Comparison of ENCODE assay signal across 1 cellular context in the genomic region with DNA sequence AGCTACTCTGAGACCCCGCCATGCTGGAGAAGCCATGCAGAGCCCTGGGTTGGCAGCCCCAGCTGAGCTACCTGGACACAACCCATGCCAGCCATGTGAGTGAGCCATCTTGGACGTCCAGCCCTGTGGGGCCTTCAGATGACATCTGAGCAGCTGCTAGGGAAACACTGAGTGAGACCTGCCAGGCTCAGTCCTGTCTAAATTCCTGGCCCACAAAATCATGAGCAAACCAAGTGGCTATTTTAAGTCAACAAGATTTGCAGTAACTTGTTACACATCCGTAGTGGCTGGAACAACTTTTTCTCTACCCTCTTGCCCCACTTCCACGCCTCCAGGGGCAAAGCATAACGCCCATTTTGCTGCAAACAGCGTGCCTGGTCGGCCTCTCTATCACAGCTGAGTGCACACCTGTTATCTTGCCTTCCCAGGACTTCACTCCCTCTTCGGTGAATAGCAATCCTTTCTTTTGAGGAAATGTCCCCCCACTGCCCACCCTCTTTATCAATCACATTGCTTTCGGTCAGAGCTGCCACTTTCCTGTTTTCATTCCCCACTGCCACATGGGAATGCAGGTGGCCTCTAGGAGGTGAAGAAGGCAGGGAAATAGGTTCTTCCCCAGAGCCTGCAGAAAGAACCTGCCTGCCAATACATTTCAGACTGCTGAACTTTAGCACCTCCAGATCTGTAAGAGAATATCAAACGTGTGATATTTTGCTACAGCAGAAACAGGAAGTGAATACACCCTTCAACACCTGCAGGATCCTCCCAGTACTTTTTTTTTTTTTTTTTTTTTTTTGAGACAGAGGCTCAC.
A peak's percentile ranks its signal among the peaks of the same experiment; 100 is the strongest.
TF ChIP-seq lines count a peak whose summit lies in the region.

No MANE protein-coding gene starts in this region.

TF ChIP-seq in GM12878, 131 proteins besides CTCF, POLR2A, EP300 and RAD21 (continued from another document and continues in another):
- no peak for TF ChIP-seq E4F1 (IDR thresholded peaks at IDR 0.05; ENCODE audit: borderline replicate concordance, partially characterized antibody)
- no peak for TF ChIP-seq BRCA1 (IDR thresholded peaks at IDR 0.05; ENCODE audit: low read depth, low read length)
- TF ChIP-seq JUND (IDR thresholded peaks at IDR 0.05; ENCODE audit: low read depth, low read length): no peak
- no peak for TF ChIP-seq ZBTB40 (IDR thresholded peaks at IDR 0.05; ENCODE audit: borderline replicate concordance)
- no peak for TF ChIP-seq SUZ12 (IDR thresholded peaks at IDR 0.05; ENCODE audit: unreplicated experiment)
- TF ChIP-seq, protein P1, sequence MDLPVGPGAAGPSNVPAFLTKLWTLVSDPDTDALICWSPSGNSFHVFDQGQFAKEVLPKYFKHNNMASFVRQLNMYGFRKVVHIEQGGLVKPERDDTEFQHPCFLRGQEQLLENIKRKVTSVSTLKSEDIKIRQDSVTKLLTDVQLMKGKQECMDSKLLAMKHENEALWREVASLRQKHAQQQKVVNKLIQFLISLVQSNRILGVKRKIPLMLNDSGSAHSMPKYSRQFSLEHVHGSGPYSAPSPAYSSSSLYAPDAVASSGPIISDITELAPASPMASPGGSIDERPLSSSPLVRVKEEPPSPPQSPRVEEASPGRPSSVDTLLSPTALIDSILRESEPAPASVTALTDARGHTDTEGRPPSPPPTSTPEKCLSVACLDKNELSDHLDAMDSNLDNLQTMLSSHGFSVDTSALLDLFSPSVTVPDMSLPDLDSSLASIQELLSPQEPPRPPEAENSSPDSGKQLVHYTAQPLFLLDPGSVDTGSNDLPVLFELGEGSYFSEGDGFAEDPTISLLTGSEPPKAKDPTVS (IDR thresholded peaks at IDR 0.05; ENCODE audit: low read depth, low read length): no peak
- TF ChIP-seq USF1 (IDR thresholded peaks at IDR 0.05; ENCODE audit: borderline replicate concordance, extremely low read length, insufficient read depth, low read depth, low read length): no peak
- TF ChIP-seq MYC (IDR thresholded peaks at IDR 0.05; ENCODE audit: insufficient read depth, insufficient read length, insufficient replicate concordance, low read length, severe bottlenecking): no peak
- no peak for TF ChIP-seq RCOR1 (conservative IDR thresholded peaks at IDR 0.05; ENCODE audit: low read depth, low read length)
- TF ChIP-seq YBX1 (IDR thresholded peaks at IDR 0.05): no peak
- peak; percentile 28; the same call in 1 of the 2 replicates for TF ChIP-seq HDGF (IDR thresholded peaks at IDR 0.05)
- TF ChIP-seq ZBTB4 (CRISPR knock-in tag; IDR thresholded peaks at IDR 0.05): no peak
- TF ChIP-seq ZNF217 (IDR thresholded peaks at IDR 0.05): no peak
- TF ChIP-seq SMC3 (IDR thresholded peaks at IDR 0.05; ENCODE audit: borderline replicate concordance, low read length): no peak; the same call in 1 of the 2 replicates
- TF ChIP-seq WRNIP1 (IDR thresholded peaks at IDR 0.05; ENCODE audit: borderline replicate concordance, low read depth, low read length): no peak
- TF ChIP-seq SRF (IDR thresholded peaks at IDR 0.05; ENCODE audit: low read depth in 2 of 2, low read length in 2 of 2): no peak
- peak; percentile 95 for TF ChIP-seq IKZF1 (conservative IDR thresholded peaks at IDR 0.05)
- peak; percentile 57; the same call in 1 of the 2 replicates for TF ChIP-seq TCF3 (IDR thresholded peaks at IDR 0.05; ENCODE audit: borderline replicate concordance, insufficient read depth, low read depth, low read length)
- TF ChIP-seq, protein P2, sequence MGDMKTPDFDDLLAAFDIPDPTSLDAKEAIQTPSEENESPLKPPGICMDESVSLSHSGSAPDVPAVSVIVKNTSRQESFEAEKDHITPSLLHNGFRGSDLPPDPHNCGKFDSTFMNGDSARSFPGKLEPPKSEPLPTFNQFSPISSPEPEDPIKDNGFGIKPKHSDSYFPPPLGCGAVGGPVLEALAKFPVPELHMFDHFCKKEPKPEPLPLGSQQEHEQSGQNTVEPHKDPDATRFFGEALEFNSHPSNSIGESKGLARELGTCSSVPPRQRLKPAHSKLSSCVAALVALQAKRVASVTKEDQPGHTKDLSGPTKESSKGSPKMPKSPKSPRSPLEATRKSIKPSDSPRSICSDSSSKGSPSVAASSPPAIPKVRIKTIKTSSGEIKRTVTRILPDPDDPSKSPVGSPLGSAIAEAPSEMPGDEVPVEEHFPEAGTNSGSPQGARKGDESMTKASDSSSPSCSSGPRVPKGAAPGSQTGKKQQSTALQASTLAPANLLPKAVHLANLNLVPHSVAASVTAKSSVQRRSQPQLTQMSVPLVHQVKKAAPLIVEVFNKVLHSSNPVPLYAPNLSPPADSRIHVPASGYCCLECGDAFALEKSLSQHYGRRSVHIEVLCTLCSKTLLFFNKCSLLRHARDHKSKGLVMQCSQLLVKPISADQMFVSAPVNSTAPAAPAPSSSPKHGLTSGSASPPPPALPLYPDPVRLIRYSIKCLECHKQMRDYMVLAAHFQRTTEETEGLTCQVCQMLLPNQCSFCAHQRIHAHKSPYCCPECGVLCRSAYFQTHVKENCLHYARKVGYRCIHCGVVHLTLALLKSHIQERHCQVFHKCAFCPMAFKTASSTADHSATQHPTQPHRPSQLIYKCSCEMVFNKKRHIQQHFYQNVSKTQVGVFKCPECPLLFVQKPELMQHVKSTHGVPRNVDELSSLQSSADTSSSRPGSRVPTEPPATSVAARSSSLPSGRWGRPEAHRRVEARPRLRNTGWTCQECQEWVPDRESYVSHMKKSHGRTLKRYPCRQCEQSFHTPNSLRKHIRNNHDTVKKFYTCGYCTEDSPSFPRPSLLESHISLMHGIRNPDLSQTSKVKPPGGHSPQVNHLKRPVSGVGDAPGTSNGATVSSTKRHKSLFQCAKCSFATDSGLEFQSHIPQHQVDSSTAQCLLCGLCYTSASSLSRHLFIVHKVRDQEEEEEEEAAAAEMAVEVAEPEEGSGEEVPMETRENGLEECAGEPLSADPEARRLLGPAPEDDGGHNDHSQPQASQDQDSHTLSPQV (IDR thresholded peaks at IDR 0.05): 0 out of 2 replicates have a peak, but pooled peaks have one; percentile 76
- TF ChIP-seq EGR1 (IDR thresholded peaks at IDR 0.05; ENCODE audit: borderline replicate concordance in 1 of 2, low read depth in 2 of 2, low read length in 2 of 2): no peak
- no peak for TF ChIP-seq MEF2A (IDR thresholded peaks at IDR 0.05; ENCODE audit: insufficient read depth, low read depth, low read length)
- TF ChIP-seq MXI1 (IDR thresholded peaks at IDR 0.05; ENCODE audit: low read depth, low read length): peak; percentile 7; the same call in 1 of the 2 replicates
- peak; percentile 93 for TF ChIP-seq ZNF384 (IDR thresholded peaks at IDR 0.05; ENCODE audit: borderline replicate concordance, low read depth, low read length)
- no peak for TF ChIP-seq ESRRA (IDR thresholded peaks at IDR 0.05; ENCODE audit: low read length)
- peak; percentile 45; the same call in 1 of the 2 replicates for TF ChIP-seq GATAD2B (conservative IDR thresholded peaks at IDR 0.05; ENCODE audit: low read depth)
- peak; percentile 26; the same call in 1 of the 2 replicates for TF ChIP-seq BMI1 (IDR thresholded peaks at IDR 0.05; ENCODE audit: borderline replicate concordance)
- TF ChIP-seq SREBF2 (IDR thresholded peaks at IDR 0.05; ENCODE audit: low read length): no peak
- TF ChIP-seq, protein P3, sequence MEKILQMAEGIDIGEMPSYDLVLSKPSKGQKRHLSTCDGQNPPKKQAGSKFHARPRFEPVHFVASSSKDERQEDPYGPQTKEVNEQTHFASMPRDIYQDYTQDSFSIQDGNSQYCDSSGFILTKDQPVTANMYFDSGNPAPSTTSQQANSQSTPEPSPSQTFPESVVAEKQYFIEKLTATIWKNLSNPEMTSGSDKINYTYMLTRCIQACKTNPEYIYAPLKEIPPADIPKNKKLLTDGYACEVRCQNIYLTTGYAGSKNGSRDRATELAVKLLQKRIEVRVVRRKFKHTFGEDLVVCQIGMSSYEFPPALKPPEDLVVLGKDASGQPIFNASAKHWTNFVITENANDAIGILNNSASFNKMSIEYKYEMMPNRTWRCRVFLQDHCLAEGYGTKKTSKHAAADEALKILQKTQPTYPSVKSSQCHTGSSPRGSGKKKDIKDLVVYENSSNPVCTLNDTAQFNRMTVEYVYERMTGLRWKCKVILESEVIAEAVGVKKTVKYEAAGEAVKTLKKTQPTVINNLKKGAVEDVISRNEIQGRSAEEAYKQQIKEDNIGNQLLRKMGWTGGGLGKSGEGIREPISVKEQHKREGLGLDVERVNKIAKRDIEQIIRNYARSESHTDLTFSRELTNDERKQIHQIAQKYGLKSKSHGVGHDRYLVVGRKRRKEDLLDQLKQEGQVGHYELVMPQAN (conservative IDR thresholded peaks at IDR 0.05): no peak
- no peak for TF ChIP-seq POU2F2 (IDR thresholded peaks at IDR 0.05; ENCODE audit: borderline replicate concordance, low read depth, low read length)
- no peak for TF ChIP-seq NRF1 (conservative IDR thresholded peaks at IDR 0.05; ENCODE audit: low read depth, low read length)
- TF ChIP-seq CBX5 (IDR thresholded peaks at IDR 0.05; ENCODE audit: low read depth): no peak
- no peak for TF ChIP-seq CEBPB (IDR thresholded peaks at IDR 0.05; ENCODE audit: borderline replicate concordance in 1 of 2, low read depth in 2 of 2, low read length in 2 of 2)
- TF ChIP-seq EED (IDR thresholded peaks at IDR 0.05; ENCODE audit: low read depth): peak; percentile 88
- TF ChIP-seq USF2 (IDR thresholded peaks at IDR 0.05; ENCODE audit: borderline replicate concordance, low read depth, low read length): no peak
- TF ChIP-seq BHLHE40 (IDR thresholded peaks at IDR 0.05; ENCODE audit: borderline replicate concordance in 1 of 2, low read depth in 2 of 2, low read length in 1 of 2): peak; percentile 6 to 44; a peak in 2 of 4 replicates
